In the genomic region with DNA sequence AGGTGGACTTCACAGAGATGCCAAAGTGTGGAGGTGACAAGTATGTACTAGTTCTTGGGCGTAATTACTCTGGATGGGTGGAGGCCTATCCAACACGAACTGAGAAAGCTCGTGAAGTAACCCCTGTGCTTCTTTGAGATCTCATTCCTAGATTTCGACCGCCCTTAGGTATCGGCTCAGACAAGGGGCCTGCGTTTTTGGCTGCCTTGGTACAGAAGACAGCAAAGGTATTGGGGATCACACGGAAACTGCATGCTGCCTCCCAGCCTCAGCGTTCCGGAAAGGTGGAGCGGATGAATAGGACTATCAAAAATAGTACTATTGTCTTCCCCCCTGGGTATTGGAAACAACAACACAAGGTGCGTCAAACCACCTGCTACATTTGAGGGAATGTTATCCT, we compare ENCODE assay signal across 22 cellular contexts. TPM values are rescaled to one million over a fixed set of nuclear protein-coding genes. Genes with fewer than 3 reads are reported as not detected.
"Had no signal": no experiment of that assay in that cellular context is flagged by ENCODE, and none has a peak within 500 bp of the region (broad histone marks: within the 10 kb centered on the region; RNA-seq: fewer than 3 reads in every experiment).

No MANE protein-coding gene starts in this region.

RNA-seq across cellular contexts. Expression of a gene that starts 35.9 kb away (rescaled TPM):
- total RNA-seq: activated CD4-positive, alpha-beta memory T cell treated with anti-CD3 and anti-CD28 coated beads for 36 hours; activated CD4-positive, alpha-beta T cell treated with anti-CD3 and anti-CD28 coated beads for 36 hours; activated CD8-positive, alpha-beta memory T cell treated with anti-CD3 and anti-CD28 coated beads for 36 hours; activated CD8-positive, alpha-beta T cell treated with anti-CD3 and anti-CD28 coated beads for 36 hours; activated naive CD4-positive, alpha-beta T cell treated with anti-CD3 and anti-CD28 coated beads for 36 hours; activated naive CD4-positive, alpha-beta T cell treated with anti-CD3 and anti-CD28 coated beads, Interleukin-2, amount 50 U/mL, for 72 hours; activated naive CD8-positive, alpha-beta T cell treated with anti-CD3 and anti-CD28 coated beads for 36 hours; activated T-cell treated with anti-CD3 and anti-CD28 coated beads, Interleukin-2, amount 50 U/mL, for 4 hours; activated T-cell treated with anti-CD3 and anti-CD28 coated beads, Interleukin-2, amount 50 U/mL, for 72 hours; activated T-helper 1 cell treated with anti-CD3 and anti-CD28 coated beads, Interleukin-12 subunit alpha, Interleukin-12 subunit beta, Interleukin-2, Interleukin-4 antibody, amounts not matched to agents 30 ng/mL and 10 ng/mL and 1 ng/mL, durations not matched to agents 14 hours and 24 hours and 36 hours; activated T-helper 17 cell treated with anti-CD3 and anti-CD28 coated beads, Interleukin-2, amount 50 U/mL, for 72 hours; adrenal gland; aorta; astrocyte; body of pancreas; breast epithelium; cardiac septum; T-cell; T-helper 1 cell treated with Interleukin-12 subunit alpha and Interleukin-12 subunit beta and Interleukin-4 antibody, amounts not matched to agents 30 ng/mL and 1 ng/mL, for 36 hours; T-helper 17 cell; T-helper 2 cell treated with Interferon-gamma antibody and Interleukin-4, amounts not matched to agents 100 ng/mL and 5 ng/mL, for 36 hours; WTC11 had no signal
- polyA plus RNA-seq: adrenal gland, aorta had no signal
